ENCODE assay signal across 1 cellular context in genomic region chr20:37226889-37227288, GRCh38.
TF ChIP-seq lines count a peak whose summit lies in the region.

No MANE protein-coding gene starts in this region.

TF ChIP-seq in WTC11, 78 proteins besides CTCF, POLR2A, EP300 and RAD21 (continued from another document):
- TF ChIP-seq ATF2 (CRISPR knock-in tag; IDR thresholded peaks at IDR 0.05; ENCODE audit: borderline replicate concordance, low read depth) (no peak), SMAD4 (CRISPR knock-in tag; IDR thresholded peaks at IDR 0.05) (no peak), TEAD4 (CRISPR knock-in tag; IDR thresholded peaks at IDR 0.05) (no peak), FOXP4 (CRISPR knock-in tag; IDR thresholded peaks at IDR 0.05) (no peak), ZNF425 (CRISPR knock-in tag; conservative IDR thresholded peaks at IDR 0.05) (no peak), ZNF423 (CRISPR knock-in tag; IDR thresholded peaks at IDR 0.05) (no peak), ZNF512 (CRISPR knock-in tag; IDR thresholded peaks at IDR 0.05; ENCODE audit: borderline replicate concordance) (no peak), ARID4B (CRISPR knock-in tag; IDR thresholded peaks at IDR 0.05; ENCODE audit: borderline replicate concordance) (no peak), NR3C1 (CRISPR knock-in tag; conservative IDR thresholded peaks at IDR 0.05; ENCODE audit: low read depth) (no peak)
